Comparison of ENCODE assay signal across 1 cellular context in genomic region chr4:138003248-138003647, GRCh38.
TF ChIP-seq lines count a peak whose summit lies in the region.

No MANE protein-coding gene starts in this region.

TF ChIP-seq in GM12878, 131 proteins besides CTCF, POLR2A, EP300 and RAD21 (continued from another document and continues in another):
- TF ChIP-seq BCL11A (IDR thresholded peaks at IDR 0.05; ENCODE audit: low read depth, low read length) (peak; percentile 70; the same call in 1 of the 2 replicates), JUNB (IDR thresholded peaks at IDR 0.05) (peak; percentile 92), DPF2 (IDR thresholded peaks at IDR 0.05) (no peak), NR2C1 (IDR thresholded peaks at IDR 0.05) (no peak), CUX1 (IDR thresholded peaks at IDR 0.05; ENCODE audit: insufficient replicate concordance, low read depth, low read length) (no peak), MEF2A (IDR thresholded peaks at IDR 0.05; ENCODE audit: insufficient read depth, low read depth, low read length) (peak; percentile 81; the same call in 1 of the 2 replicates), MXI1 (IDR thresholded peaks at IDR 0.05; ENCODE audit: low read depth, low read length) (no peak), POLR2AphosphoS2 (IDR thresholded peaks at IDR 0.05; ENCODE audit: low read depth, low read length) (no peak), SIN3A (IDR thresholded peaks at IDR 0.05; ENCODE audit: low read depth, low read length) (no peak), SMAD1 (IDR thresholded peaks at IDR 0.05; ENCODE audit: low read depth, partially characterized antibody) (no peak), ZSCAN29 (IDR thresholded peaks at IDR 0.05) (no peak), BHLHE40 (IDR thresholded peaks at IDR 0.05; ENCODE audit: borderline replicate concordance in 1 of 2, low read depth in 2 of 2, low read length in 1 of 2) (no peak), SIX5 (IDR thresholded peaks at IDR 0.05; ENCODE audit: low read depth, low read length, severe bottlenecking) (no peak), FOXK2 (IDR thresholded peaks at IDR 0.05) (no peak), IKZF1 (conservative IDR thresholded peaks at IDR 0.05) (no peak), JUND (IDR thresholded peaks at IDR 0.05; ENCODE audit: low read depth, low read length) (no peak), CEBPZ (IDR thresholded peaks at IDR 0.05; ENCODE audit: low read depth, low read length) (no peak), SRF (IDR thresholded peaks at IDR 0.05; ENCODE audit: low read depth in 2 of 2, low read length in 2 of 2) (peak in 1 of 2 experiments; percentile 62; a peak in 1 of 4 replicates), NFIC (IDR thresholded peaks at IDR 0.05; ENCODE audit: low read depth, low read length) (peak; percentile 70; the same call in 1 of the 2 replicates), KLF5 (IDR thresholded peaks at IDR 0.05; ENCODE audit: partially characterized antibody) (no peak), HCFC1 (IDR thresholded peaks at IDR 0.05; ENCODE audit: low read length) (no peak), ZNF384 (IDR thresholded peaks at IDR 0.05; ENCODE audit: borderline replicate concordance, low read depth, low read length) (no peak), ZNF592 (IDR thresholded peaks at IDR 0.05) (no peak), USF1 (IDR thresholded peaks at IDR 0.05; ENCODE audit: borderline replicate concordance, extremely low read length, insufficient read depth, low read depth, low read length) (no peak), EZH2 (IDR thresholded peaks at IDR 0.05; ENCODE audit: borderline replicate concordance, control insufficient read depth, low read depth, low read length) (no peak), CREM (IDR thresholded peaks at IDR 0.05; ENCODE audit: low read depth) (peak; percentile 53)
- TF ChIP-seq, protein P1, sequence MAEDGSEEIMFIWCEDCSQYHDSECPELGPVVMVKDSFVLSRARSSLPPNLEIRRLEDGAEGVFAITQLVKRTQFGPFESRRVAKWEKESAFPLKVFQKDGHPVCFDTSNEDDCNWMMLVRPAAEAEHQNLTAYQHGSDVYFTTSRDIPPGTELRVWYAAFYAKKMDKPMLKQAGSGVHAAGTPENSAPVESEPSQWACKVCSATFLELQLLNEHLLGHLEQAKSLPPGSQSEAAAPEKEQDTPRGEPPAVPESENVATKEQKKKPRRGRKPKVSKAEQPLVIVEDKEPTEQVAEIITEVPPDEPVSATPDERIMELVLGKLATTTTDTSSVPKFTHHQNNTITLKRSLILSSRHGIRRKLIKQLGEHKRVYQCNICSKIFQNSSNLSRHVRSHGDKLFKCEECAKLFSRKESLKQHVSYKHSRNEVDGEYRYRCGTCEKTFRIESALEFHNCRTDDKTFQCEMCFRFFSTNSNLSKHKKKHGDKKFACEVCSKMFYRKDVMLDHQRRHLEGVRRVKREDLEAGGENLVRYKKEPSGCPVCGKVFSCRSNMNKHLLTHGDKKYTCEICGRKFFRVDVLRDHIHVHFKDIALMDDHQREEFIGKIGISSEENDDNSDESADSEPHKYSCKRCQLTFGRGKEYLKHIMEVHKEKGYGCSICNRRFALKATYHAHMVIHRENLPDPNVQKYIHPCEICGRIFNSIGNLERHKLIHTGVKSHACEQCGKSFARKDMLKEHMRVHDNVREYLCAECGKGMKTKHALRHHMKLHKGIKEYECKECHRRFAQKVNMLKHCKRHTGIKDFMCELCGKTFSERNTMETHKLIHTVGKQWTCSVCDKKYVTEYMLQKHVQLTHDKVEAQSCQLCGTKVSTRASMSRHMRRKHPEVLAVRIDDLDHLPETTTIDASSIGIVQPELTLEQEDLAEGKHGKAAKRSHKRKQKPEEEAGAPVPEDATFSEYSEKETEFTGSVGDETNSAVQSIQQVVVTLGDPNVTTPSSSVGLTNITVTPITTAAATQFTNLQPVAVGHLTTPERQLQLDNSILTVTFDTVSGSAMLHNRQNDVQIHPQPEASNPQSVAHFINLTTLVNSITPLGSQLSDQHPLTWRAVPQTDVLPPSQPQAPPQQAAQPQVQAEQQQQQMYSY (CRISPR knock-in tag; IDR thresholded peaks at IDR 0.05) = no peak
- TF ChIP-seq, protein P2, sequence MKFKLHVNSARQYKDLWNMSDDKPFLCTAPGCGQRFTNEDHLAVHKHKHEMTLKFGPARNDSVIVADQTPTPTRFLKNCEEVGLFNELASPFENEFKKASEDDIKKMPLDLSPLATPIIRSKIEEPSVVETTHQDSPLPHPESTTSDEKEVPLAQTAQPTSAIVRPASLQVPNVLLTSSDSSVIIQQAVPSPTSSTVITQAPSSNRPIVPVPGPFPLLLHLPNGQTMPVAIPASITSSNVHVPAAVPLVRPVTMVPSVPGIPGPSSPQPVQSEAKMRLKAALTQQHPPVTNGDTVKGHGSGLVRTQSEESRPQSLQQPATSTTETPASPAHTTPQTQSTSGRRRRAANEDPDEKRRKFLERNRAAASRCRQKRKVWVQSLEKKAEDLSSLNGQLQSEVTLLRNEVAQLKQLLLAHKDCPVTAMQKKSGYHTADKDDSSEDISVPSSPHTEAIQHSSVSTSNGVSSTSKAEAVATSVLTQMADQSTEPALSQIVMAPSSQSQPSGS (IDR thresholded peaks at IDR 0.05; ENCODE audit: low read length) = peak; percentile 74
- TF ChIP-seq, protein P3, sequence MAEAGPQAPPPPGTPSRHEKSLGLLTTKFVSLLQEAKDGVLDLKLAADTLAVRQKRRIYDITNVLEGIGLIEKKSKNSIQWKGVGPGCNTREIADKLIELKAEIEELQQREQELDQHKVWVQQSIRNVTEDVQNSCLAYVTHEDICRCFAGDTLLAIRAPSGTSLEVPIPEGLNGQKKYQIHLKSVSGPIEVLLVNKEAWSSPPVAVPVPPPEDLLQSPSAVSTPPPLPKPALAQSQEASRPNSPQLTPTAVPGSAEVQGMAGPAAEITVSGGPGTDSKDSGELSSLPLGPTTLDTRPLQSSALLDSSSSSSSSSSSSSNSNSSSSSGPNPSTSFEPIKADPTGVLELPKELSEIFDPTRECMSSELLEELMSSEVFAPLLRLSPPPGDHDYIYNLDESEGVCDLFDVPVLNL (IDR thresholded peaks at IDR 0.05; ENCODE audit: low read depth, low read length) = no peak
- TF ChIP-seq, protein P4, sequence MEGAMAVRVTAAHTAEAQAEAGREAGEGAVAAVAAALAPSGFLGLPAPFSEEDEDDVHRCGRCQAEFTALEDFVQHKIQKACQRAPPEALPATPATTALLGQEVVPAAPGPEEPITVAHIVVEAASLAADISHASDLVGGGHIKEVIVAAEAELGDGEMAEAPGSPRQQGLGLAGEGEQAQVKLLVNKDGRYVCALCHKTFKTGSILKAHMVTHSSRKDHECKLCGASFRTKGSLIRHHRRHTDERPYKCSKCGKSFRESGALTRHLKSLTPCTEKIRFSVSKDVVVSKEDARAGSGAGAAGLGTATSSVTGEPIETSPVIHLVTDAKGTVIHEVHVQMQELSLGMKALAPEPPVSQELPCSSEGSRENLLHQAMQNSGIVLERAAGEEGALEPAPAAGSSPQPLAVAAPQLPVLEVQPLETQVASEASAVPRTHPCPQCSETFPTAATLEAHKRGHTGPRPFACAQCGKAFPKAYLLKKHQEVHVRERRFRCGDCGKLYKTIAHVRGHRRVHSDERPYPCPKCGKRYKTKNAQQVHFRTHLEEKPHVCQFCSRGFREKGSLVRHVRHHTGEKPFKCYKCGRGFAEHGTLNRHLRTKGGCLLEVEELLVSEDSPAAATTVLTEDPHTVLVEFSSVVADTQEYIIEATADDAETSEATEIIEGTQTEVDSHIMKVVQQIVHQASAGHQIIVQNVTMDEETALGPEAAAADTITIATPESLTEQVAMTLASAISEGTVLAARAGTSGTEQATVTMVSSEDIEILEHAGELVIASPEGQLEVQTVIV (IDR thresholded peaks at IDR 0.05; ENCODE audit: borderline replicate concordance, partially characterized antibody) = no peak
- TF ChIP-seq, protein P5, sequence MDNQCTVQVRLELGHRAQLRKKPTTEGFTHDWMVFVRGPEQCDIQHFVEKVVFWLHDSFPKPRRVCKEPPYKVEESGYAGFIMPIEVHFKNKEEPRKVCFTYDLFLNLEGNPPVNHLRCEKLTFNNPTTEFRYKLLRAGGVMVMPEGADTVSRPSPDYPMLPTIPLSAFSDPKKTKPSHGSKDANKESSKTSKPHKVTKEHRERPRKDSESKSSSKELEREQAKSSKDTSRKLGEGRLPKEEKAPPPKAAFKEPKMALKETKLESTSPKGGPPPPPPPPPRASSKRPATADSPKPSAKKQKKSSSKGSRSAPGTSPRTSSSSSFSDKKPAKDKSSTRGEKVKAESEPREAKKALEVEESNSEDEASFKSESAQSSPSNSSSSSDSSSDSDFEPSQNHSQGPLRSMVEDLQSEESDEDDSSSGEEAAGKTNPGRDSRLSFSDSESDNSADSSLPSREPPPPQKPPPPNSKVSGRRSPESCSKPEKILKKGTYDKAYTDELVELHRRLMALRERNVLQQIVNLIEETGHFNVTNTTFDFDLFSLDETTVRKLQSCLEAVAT (IDR thresholded peaks at IDR 0.05) = no peak
